In the genomic region with DNA sequence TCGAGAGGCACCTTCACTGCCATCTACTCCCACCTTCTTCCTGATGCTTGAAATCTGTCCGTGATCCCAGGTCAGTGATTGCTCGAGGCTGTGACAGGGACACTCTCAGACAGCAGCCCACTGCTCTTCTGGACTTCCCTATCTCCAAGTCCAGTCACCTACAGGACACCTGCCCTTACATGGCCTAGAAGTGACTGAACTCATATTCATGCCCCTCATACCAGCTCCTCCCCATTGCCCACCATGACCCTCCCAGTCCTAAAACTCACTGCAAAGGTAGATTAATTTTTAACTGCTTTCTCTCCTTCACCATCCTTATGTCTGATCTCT, we compare ENCODE assay signal across 8 cellular contexts.
DNase-seq lines count a peak whose midpoint lies in the region; ATAC-seq lines count a peak whose summit lies in the region.
"Had no signal": no experiment of that assay in that cellular context is flagged by ENCODE, and none has a peak within 500 bp of the region (broad histone marks: within the 10 kb centered on the region; RNA-seq: fewer than 3 reads in every experiment).

No MANE protein-coding gene starts in this region.

- no peaks in the 10 kb centered on the region for H3K9me3 Mint-ChIP-seq in central memory CD8-positive, alpha-beta T cell

- H3K4me1 Mint-ChIP-seq in central memory CD8-positive, alpha-beta T cell, result peaks cover 69% of the 10 kb centered on the region

- H3K9ac ChIP-seq in rectal smooth muscle tissue (ENCODE audit: low read length), result peak overlapping the region; percentile 80

- H3K4me3 ChIP-seq in rectal smooth muscle tissue (ENCODE audit: low read length), result peak overlapping the region; percentile 80
- H3K4me3 ChIP-seq: GM12878 had no signal

- no peak for ATAC-seq in central memory CD8-positive, alpha-beta T cell (replicated peaks; ENCODE audit: extremely low read depth, poor library complexity, severe bottlenecking)
- ATAC-seq in HG02642 (IDR thresholded peaks at IDR 0.05; ENCODE audit: poor library complexity, unreplicated experiment), result no peak
- ATAC-seq in HG02678 (IDR thresholded peaks at IDR 0.05; ENCODE audit: unreplicated experiment), result no peak
- ATAC-seq: GM12878 had no signal

- H3K36me3 ChIP-seq in KOPT-K1 (ENCODE audit: insufficient read depth, low read length) (no peaks in the 10 kb centered on the region), rectal smooth muscle tissue (ENCODE audit: control insufficient read depth, insufficient read depth, low read length) (no peaks in the 10 kb centered on the region)

- H3K36me3 Mint-ChIP-seq in central memory CD8-positive, alpha-beta T cell (ENCODE audit: insufficient read depth), result peaks cover 21% of the 10 kb centered on the region

- H3K9me3 ChIP-seq in KOPT-K1 (ENCODE audit: insufficient read depth, low read length, poor library complexity, severe bottlenecking), result no peaks in the 10 kb centered on the region

- peak overlapping the region; percentile 99 for H3K27ac ChIP-seq in KOPT-K1 (ENCODE audit: low read depth, low read length, poor library complexity, severe bottlenecking)
- peak overlapping the region; percentile 100 for H3K27ac ChIP-seq in rectal smooth muscle tissue (ENCODE audit: low read depth, low read length)

- H3K27me3 ChIP-seq in rectal smooth muscle tissue (ENCODE audit: control insufficient read depth, insufficient read depth, low read length), result no peaks in the 10 kb centered on the region

- DNase-seq in central memory CD8-positive, alpha-beta T cell (ENCODE audit: low spot score in 2 of 2), result no peak
- no peak for DNase-seq in HuH-7.5 (ENCODE audit: low spot score)
- DNase-seq: NCI-H510A treated with DMSO at 0.1 percent for 48 hours had no signal

- H3K4me1 ChIP-seq in rectal smooth muscle tissue (ENCODE audit: control insufficient read depth, insufficient read depth, low read length), result peaks cover 50% of the 10 kb centered on the region

- H3K27ac Mint-ChIP-seq in central memory CD8-positive, alpha-beta T cell (ENCODE audit: low read depth), result peak overlapping the region; percentile 74

- no peaks in the 10 kb centered on the region for H3K27me3 Mint-ChIP-seq in central memory CD8-positive, alpha-beta T cell

- H3K4me3 Mint-ChIP-seq in central memory CD8-positive, alpha-beta T cell, result peak overlapping the region; percentile 60
